ENCODE assay signal across 2 cellular contexts in the genomic region with DNA sequence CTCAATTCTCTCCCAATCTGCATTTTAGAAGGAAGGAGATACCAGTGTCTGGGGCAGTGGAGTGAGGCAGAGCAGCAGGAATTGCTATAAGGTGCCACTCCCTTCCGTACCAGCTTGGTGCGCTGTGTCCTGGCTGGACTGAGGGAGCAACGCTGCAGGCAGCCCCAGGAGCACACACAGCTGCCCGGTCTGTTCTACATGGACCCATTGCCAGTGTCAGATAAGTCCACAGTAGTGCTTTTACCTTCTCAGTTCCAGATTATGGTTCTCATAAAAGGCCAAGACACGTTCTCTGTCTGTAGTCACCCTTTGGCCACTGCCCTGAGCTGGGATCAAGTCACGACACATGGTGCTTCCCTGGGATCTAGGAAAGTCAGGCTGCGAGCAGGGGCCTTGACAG.
TF ChIP-seq lines count a peak whose summit lies in the region.

No MANE protein-coding gene starts in this region.

TF ChIP-seq in HepG2, 621 proteins besides CTCF, POLR2A, EP300 and RAD21 (continued from another document):
- TF ChIP-seq SAP130 (CRISPR knock-in tag; IDR thresholded peaks at IDR 0.05; ENCODE audit: low read depth) (no peak), RFX1 (IDR thresholded peaks at IDR 0.05) (no peak), SIN3B (IDR thresholded peaks at IDR 0.05; ENCODE audit: low read length) (no peak), ISL2 (CRISPR knock-in tag; IDR thresholded peaks at IDR 0.05) (no peak), ZNF883 (CRISPR knock-in tag; IDR thresholded peaks at IDR 0.05; ENCODE audit: not compliant biosample characterization) (no peak), ZNF333 (CRISPR knock-in tag; IDR thresholded peaks at IDR 0.05; ENCODE audit: borderline replicate concordance) (no peak), ZNF768 (CRISPR knock-in tag; IDR thresholded peaks at IDR 0.05) (peak; percentile 57; the same call in 1 of the 2 replicates), FOXJ3 (CRISPR knock-in tag; IDR thresholded peaks at IDR 0.05; ENCODE audit: borderline replicate concordance) (no peak), CAMTA2 (CRISPR knock-in tag; IDR thresholded peaks at IDR 0.05; ENCODE audit: borderline replicate concordance) (no peak)
- TF ChIP-seq, protein P1, sequence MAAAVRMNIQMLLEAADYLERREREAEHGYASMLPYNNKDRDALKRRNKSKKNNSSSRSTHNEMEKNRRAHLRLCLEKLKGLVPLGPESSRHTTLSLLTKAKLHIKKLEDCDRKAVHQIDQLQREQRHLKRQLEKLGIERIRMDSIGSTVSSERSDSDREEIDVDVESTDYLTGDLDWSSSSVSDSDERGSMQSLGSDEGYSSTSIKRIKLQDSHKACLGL (CRISPR knock-in tag; IDR thresholded peaks at IDR 0.05): no peak
- TF ChIP-seq, protein P2, sequence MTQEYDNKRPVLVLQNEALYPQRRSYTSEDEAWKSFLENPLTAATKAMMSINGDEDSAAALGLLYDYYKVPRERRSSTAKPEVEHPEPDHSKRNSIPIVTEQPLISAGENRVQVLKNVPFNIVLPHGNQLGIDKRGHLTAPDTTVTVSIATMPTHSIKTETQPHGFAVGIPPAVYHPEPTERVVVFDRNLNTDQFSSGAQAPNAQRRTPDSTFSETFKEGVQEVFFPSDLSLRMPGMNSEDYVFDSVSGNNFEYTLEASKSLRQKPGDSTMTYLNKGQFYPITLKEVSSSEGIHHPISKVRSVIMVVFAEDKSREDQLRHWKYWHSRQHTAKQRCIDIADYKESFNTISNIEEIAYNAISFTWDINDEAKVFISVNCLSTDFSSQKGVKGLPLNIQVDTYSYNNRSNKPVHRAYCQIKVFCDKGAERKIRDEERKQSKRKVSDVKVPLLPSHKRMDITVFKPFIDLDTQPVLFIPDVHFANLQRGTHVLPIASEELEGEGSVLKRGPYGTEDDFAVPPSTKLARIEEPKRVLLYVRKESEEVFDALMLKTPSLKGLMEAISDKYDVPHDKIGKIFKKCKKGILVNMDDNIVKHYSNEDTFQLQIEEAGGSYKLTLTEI (CRISPR knock-in tag; conservative IDR thresholded peaks at IDR 0.05): no peak
- TF ChIP-seq, protein P3, sequence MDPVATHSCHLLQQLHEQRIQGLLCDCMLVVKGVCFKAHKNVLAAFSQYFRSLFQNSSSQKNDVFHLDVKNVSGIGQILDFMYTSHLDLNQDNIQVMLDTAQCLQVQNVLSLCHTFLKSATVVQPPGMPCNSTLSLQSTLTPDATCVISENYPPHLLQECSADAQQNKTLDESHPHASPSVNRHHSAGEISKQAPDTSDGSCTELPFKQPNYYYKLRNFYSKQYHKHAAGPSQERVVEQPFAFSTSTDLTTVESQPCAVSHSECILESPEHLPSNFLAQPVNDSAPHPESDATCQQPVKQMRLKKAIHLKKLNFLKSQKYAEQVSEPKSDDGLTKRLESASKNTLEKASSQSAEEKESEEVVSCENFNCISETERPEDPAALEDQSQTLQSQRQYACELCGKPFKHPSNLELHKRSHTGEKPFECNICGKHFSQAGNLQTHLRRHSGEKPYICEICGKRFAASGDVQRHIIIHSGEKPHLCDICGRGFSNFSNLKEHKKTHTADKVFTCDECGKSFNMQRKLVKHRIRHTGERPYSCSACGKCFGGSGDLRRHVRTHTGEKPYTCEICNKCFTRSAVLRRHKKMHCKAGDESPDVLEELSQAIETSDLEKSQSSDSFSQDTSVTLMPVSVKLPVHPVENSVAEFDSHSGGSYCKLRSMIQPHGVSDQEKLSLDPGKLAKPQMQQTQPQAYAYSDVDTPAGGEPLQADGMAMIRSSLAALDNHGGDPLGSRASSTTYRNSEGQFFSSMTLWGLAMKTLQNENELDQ (CRISPR knock-in tag; IDR thresholded peaks at IDR 0.05; ENCODE audit: borderline replicate concordance): no peak

TF ChIP-seq in WTC11, 78 proteins besides CTCF, POLR2A, EP300 and RAD21 (continued from another document):
- TF ChIP-seq, protein P4, sequence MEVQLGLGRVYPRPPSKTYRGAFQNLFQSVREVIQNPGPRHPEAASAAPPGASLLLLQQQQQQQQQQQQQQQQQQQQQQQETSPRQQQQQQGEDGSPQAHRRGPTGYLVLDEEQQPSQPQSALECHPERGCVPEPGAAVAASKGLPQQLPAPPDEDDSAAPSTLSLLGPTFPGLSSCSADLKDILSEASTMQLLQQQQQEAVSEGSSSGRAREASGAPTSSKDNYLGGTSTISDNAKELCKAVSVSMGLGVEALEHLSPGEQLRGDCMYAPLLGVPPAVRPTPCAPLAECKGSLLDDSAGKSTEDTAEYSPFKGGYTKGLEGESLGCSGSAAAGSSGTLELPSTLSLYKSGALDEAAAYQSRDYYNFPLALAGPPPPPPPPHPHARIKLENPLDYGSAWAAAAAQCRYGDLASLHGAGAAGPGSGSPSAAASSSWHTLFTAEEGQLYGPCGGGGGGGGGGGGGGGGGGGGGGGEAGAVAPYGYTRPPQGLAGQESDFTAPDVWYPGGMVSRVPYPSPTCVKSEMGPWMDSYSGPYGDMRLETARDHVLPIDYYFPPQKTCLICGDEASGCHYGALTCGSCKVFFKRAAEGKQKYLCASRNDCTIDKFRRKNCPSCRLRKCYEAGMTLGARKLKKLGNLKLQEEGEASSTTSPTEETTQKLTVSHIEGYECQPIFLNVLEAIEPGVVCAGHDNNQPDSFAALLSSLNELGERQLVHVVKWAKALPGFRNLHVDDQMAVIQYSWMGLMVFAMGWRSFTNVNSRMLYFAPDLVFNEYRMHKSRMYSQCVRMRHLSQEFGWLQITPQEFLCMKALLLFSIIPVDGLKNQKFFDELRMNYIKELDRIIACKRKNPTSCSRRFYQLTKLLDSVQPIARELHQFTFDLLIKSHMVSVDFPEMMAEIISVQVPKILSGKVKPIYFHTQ (CRISPR knock-in tag; IDR thresholded peaks at IDR 0.05): no peak
- TF ChIP-seq, protein P5, sequence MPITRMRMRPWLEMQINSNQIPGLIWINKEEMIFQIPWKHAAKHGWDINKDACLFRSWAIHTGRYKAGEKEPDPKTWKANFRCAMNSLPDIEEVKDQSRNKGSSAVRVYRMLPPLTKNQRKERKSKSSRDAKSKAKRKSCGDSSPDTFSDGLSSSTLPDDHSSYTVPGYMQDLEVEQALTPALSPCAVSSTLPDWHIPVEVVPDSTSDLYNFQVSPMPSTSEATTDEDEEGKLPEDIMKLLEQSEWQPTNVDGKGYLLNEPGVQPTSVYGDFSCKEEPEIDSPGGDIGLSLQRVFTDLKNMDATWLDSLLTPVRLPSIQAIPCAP (CRISPR knock-in tag; IDR thresholded peaks at IDR 0.05): no peak
- TF ChIP-seq, protein P6, sequence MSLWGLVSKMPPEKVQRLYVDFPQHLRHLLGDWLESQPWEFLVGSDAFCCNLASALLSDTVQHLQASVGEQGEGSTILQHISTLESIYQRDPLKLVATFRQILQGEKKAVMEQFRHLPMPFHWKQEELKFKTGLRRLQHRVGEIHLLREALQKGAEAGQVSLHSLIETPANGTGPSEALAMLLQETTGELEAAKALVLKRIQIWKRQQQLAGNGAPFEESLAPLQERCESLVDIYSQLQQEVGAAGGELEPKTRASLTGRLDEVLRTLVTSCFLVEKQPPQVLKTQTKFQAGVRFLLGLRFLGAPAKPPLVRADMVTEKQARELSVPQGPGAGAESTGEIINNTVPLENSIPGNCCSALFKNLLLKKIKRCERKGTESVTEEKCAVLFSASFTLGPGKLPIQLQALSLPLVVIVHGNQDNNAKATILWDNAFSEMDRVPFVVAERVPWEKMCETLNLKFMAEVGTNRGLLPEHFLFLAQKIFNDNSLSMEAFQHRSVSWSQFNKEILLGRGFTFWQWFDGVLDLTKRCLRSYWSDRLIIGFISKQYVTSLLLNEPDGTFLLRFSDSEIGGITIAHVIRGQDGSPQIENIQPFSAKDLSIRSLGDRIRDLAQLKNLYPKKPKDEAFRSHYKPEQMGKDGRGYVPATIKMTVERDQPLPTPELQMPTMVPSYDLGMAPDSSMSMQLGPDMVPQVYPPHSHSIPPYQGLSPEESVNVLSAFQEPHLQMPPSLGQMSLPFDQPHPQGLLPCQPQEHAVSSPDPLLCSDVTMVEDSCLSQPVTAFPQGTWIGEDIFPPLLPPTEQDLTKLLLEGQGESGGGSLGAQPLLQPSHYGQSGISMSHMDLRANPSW (CRISPR knock-in tag; conservative IDR thresholded peaks at IDR 0.05; ENCODE audit: low read depth): no peak
- TF ChIP-seq, protein P7, sequence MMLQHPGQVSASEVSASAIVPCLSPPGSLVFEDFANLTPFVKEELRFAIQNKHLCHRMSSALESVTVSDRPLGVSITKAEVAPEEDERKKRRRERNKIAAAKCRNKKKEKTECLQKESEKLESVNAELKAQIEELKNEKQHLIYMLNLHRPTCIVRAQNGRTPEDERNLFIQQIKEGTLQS (CRISPR knock-in tag; conservative IDR thresholded peaks at IDR 0.05): no peak
- no peak for TF ChIP-seq NR1H2 (CRISPR knock-in tag; IDR thresholded peaks at IDR 0.05)
- TF ChIP-seq FOXP1 (CRISPR knock-in tag; IDR thresholded peaks at IDR 0.05; ENCODE audit: borderline replicate concordance): no peak
- no peak for TF ChIP-seq TP53 (CRISPR knock-in tag; IDR thresholded peaks at IDR 0.05)
- TF ChIP-seq, protein P8, sequence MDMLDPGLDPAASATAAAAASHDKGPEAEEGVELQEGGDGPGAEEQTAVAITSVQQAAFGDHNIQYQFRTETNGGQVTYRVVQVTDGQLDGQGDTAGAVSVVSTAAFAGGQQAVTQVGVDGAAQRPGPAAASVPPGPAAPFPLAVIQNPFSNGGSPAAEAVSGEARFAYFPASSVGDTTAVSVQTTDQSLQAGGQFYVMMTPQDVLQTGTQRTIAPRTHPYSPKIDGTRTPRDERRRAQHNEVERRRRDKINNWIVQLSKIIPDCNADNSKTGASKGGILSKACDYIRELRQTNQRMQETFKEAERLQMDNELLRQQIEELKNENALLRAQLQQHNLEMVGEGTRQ (CRISPR knock-in tag; IDR thresholded peaks at IDR 0.05): no peak
- TF ChIP-seq, protein P9, sequence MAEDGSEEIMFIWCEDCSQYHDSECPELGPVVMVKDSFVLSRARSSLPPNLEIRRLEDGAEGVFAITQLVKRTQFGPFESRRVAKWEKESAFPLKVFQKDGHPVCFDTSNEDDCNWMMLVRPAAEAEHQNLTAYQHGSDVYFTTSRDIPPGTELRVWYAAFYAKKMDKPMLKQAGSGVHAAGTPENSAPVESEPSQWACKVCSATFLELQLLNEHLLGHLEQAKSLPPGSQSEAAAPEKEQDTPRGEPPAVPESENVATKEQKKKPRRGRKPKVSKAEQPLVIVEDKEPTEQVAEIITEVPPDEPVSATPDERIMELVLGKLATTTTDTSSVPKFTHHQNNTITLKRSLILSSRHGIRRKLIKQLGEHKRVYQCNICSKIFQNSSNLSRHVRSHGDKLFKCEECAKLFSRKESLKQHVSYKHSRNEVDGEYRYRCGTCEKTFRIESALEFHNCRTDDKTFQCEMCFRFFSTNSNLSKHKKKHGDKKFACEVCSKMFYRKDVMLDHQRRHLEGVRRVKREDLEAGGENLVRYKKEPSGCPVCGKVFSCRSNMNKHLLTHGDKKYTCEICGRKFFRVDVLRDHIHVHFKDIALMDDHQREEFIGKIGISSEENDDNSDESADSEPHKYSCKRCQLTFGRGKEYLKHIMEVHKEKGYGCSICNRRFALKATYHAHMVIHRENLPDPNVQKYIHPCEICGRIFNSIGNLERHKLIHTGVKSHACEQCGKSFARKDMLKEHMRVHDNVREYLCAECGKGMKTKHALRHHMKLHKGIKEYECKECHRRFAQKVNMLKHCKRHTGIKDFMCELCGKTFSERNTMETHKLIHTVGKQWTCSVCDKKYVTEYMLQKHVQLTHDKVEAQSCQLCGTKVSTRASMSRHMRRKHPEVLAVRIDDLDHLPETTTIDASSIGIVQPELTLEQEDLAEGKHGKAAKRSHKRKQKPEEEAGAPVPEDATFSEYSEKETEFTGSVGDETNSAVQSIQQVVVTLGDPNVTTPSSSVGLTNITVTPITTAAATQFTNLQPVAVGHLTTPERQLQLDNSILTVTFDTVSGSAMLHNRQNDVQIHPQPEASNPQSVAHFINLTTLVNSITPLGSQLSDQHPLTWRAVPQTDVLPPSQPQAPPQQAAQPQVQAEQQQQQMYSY (CRISPR knock-in tag; IDR thresholded peaks at IDR 0.05): no peak
- TF ChIP-seq, protein P10, sequence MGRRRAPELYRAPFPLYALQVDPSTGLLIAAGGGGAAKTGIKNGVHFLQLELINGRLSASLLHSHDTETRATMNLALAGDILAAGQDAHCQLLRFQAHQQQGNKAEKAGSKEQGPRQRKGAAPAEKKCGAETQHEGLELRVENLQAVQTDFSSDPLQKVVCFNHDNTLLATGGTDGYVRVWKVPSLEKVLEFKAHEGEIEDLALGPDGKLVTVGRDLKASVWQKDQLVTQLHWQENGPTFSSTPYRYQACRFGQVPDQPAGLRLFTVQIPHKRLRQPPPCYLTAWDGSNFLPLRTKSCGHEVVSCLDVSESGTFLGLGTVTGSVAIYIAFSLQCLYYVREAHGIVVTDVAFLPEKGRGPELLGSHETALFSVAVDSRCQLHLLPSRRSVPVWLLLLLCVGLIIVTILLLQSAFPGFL (CRISPR knock-in tag; IDR thresholded peaks at IDR 0.05; ENCODE audit: borderline replicate concordance): no peak
- TF ChIP-seq, protein P11, sequence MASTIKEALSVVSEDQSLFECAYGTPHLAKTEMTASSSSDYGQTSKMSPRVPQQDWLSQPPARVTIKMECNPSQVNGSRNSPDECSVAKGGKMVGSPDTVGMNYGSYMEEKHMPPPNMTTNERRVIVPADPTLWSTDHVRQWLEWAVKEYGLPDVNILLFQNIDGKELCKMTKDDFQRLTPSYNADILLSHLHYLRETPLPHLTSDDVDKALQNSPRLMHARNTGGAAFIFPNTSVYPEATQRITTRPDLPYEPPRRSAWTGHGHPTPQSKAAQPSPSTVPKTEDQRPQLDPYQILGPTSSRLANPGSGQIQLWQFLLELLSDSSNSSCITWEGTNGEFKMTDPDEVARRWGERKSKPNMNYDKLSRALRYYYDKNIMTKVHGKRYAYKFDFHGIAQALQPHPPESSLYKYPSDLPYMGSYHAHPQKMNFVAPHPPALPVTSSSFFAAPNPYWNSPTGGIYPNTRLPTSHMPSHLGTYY (CRISPR knock-in tag; IDR thresholded peaks at IDR 0.05): no peak
